16 cellular contexts compared by ENCODE assay signal in genomic region chr5:172692451-172692850, GRCh38.
"Had no signal": no experiment of that assay in that cellular context is flagged by ENCODE, and none has a peak within 500 bp of the region (broad histone marks: within the 10 kb centered on the region; RNA-seq: fewer than 3 reads in every experiment).

No MANE protein-coding gene starts in this region.

- H3K9me3 ChIP-seq: left lung, ovary, SK-N-SH had no signal

- H3K27me3 ChIP-seq: left lung, ovary had no signal

- H2AFZ ChIP-seq: neural progenitor cell had no signal

- H3K36me3 Mint-ChIP-seq: activated naive CD4-positive, alpha-beta T cell treated with anti-CD3 and anti-CD28 coated beads, Interleukin-2, amount 10 ng/mL, durations not matched to agents 7 days and 5 days; neural progenitor cell; stimulated activated naive B cell treated with anti-CD40 and anti-IgM and Interleukin-4, amounts not matched to agents 10 μg/mL and 1 μg/mL and 100 μg/mL, for 72 hours; type B pancreatic cell had no signal

- DNase-seq: activated CD4-positive, alpha-beta T cell treated with anti-CD3 and anti-CD28 coated beads, Interleukin-2, amount 50 U/mL, for 4 hours; activated CD4-positive, CD25-positive, alpha-beta regulatory T cell treated with anti-CD3 and anti-CD28 coated beads, Interleukin-2, amount 50 U/mL, for 72 hours; activated naive CD4-positive, alpha-beta T cell treated with anti-CD3 and anti-CD28 coated beads, Interleukin-2, amount 10 ng/mL, durations not matched to agents 7 days and 5 days; activated T-cell treated with anti-CD3 and anti-CD28 coated beads, Interleukin-2, amount 50 U/mL, for 1 hour; left lung; SHP77; stimulated activated CD4-positive, alpha-beta T cell treated with anti-CD3 and anti-CD28 coated beads, Interleukin-4, amount 100 ng/mL, for 1 hour; stimulated activated naive B cell treated with anti-CD40 and anti-IgM and Interleukin-4, amounts not matched to agents 10 μg/mL and 1 μg/mL and 100 μg/mL, for 72 hours; T-helper 1 cell; T1000 had no signal

- H3K36me3 ChIP-seq: left lung, neural progenitor cell, ovary had no signal

- H3K4me3 Mint-ChIP-seq: activated naive CD4-positive, alpha-beta T cell treated with anti-CD3 and anti-CD28 coated beads, Interleukin-2, amount 10 ng/mL, durations not matched to agents 7 days and 5 days; central memory CD8-positive, alpha-beta T cell; neural progenitor cell; stimulated activated naive B cell treated with anti-CD40 and anti-IgM and Interleukin-4, amounts not matched to agents 10 μg/mL and 1 μg/mL and 100 μg/mL, for 72 hours; type B pancreatic cell had no signal

- H3K27me3 Mint-ChIP-seq: central memory CD8-positive, alpha-beta T cell; stimulated activated naive B cell treated with anti-CD40 and anti-IgM and Interleukin-4, amounts not matched to agents 10 μg/mL and 1 μg/mL and 100 μg/mL, for 72 hours had no signal

- H3K4me2 ChIP-seq: neural progenitor cell had no signal

- H3K27ac Mint-ChIP-seq: activated naive CD4-positive, alpha-beta T cell treated with anti-CD3 and anti-CD28 coated beads, Interleukin-2, amount 10 ng/mL, durations not matched to agents 7 days and 5 days; neural progenitor cell; stimulated activated naive B cell treated with anti-CD40 and anti-IgM and Interleukin-4, amounts not matched to agents 10 μg/mL and 1 μg/mL and 100 μg/mL, for 72 hours; type B pancreatic cell had no signal

- H3K4me3 ChIP-seq: left lung, neural progenitor cell, ovary had no signal

- H3K9me3 Mint-ChIP-seq: activated naive CD4-positive, alpha-beta T cell treated with anti-CD3 and anti-CD28 coated beads, Interleukin-2, amount 10 ng/mL, durations not matched to agents 7 days and 5 days; central memory CD8-positive, alpha-beta T cell; neural progenitor cell; stimulated activated naive B cell treated with anti-CD40 and anti-IgM and Interleukin-4, amounts not matched to agents 10 μg/mL and 1 μg/mL and 100 μg/mL, for 72 hours; type B pancreatic cell had no signal

- H3K27ac ChIP-seq: epithelial cell of prostate, neural progenitor cell had no signal

- ATAC-seq: left lung; stimulated activated naive B cell treated with anti-CD40 and anti-IgM and Interleukin-4, amounts not matched to agents 10 μg/mL and 1 μg/mL and 100 μg/mL, for 72 hours had no signal

- H3K9ac ChIP-seq: neural progenitor cell, SK-N-SH had no signal
